In the genomic region with DNA sequence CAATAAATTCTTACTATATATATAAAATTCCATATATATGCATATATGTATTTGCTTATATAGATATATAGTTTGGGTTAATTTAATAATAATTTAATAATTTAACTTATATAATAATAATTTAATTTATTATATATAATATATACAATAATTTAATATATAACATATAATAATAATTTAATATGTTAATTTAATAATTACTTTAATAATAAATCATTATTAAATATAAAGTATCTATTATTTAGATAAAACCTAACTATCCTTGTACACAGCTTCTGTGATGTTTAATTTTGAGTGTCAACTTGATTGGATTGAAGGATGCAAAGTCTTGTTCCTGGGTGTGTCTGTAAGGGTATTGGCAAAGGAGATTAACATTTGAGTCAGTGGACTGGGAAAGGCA, we compare ENCODE assay signal across 19 cellular contexts. TPM values are rescaled to one million over a fixed set of nuclear protein-coding genes. Genes with fewer than 3 reads are reported as not detected.
DNase-seq lines count a peak whose midpoint lies in the region; ATAC-seq, FAIRE-seq and TF ChIP-seq lines count a peak whose summit lies in the region.
"Had no signal": no experiment of that assay in that cellular context is flagged by ENCODE, and none has a peak within 500 bp of the region (broad histone marks: within the 10 kb centered on the region; RNA-seq: fewer than 3 reads in every experiment).

No MANE protein-coding gene starts in this region.

- no peaks in the 10 kb centered on the region for H3K9me3 Mint-ChIP-seq in stimulated activated naive CD8-positive, alpha-beta T cell treated with anti-CD3 and anti-CD28 coated beads, Interleukin-15, amount 100 ng/mL, for 72 hours

- peaks cover 10% of the 10 kb centered on the region for H3K27me3 Mint-ChIP-seq in stimulated activated naive CD8-positive, alpha-beta T cell treated with anti-CD3 and anti-CD28 coated beads, Interleukin-15, amount 100 ng/mL, for 72 hours

- ATAC-seq in pancreas: no peak
- ATAC-seq in stimulated activated naive CD8-positive, alpha-beta T cell treated with anti-CD3 and anti-CD28 coated beads, Interleukin-15, amount 100 ng/mL, for 72 hours: no peak
- ATAC-seq: HCT116 had no signal

- H3K4me3 Mint-ChIP-seq in stimulated activated naive CD8-positive, alpha-beta T cell treated with anti-CD3 and anti-CD28 coated beads, Interleukin-15, amount 100 ng/mL, for 72 hours: no peak overlapping the region
- H3K4me3 Mint-ChIP-seq: CD8-positive, alpha-beta memory T cell had no signal

- H3K4me3 ChIP-seq in SJSA1 (no peak overlapping the region), pancreas (no peak overlapping the region)
- H3K4me3 ChIP-seq: BLaER1 had no signal

- 0 out of 2 replicates have a peak, but pooled peaks cover 5% of the 10 kb centered on the region for H3K9me3 ChIP-seq in SJSA1 (replicated peaks)
- no peaks in the 10 kb centered on the region for H3K9me3 ChIP-seq in pancreas
- H3K9me3 ChIP-seq: BLaER1, Caco-2 had no signal

- H3K36me3 ChIP-seq in SJSA1: no peaks in the 10 kb centered on the region
- no peaks in the 10 kb centered on the region for H3K36me3 ChIP-seq in pancreas
- H3K36me3 ChIP-seq: BLaER1 had no signal

- FAIRE-seq in A204.1 (lab: Jason Lieb, UNC) (peak; percentile 98), endometrium (lab: Jason Lieb, UNC) (peak; percentile 81), pancreas (lab: Jason Lieb, UNC) (peak; percentile 97)
- FAIRE-seq: GM19239 had no signal

- no peak for TF ChIP-seq CTCF in pancreas (IDR thresholded peaks at IDR 0.05)

- H3K27me3 ChIP-seq in SJSA1 (replicated peaks): no peaks in the 10 kb centered on the region
- peaks cover 0 to 4% (median 0%) of the 10 kb centered on the region in 4 donors for H3K27me3 ChIP-seq in pancreas
- H3K27me3 ChIP-seq: BLaER1 had no signal

- DNase-seq in SJSA1 (ENCODE audit: low read depth in 1 of 2, low spot score in 2 of 2) (no peak), pancreas (no peak), OCI-M1 (lab: John Stamatoyannopoulos, UW) (no peak), NOMO-1 treated with dmso at 0.1 percent for 144 hours (lab: John Stamatoyannopoulos, UW; ENCODE audit: unreplicated experiment) (no peak)
- no peak for DNase-seq in activated CD4-positive, CD25-positive, alpha-beta regulatory T cell (lab: John Stamatoyannopoulos, UW)
- no peak for DNase-seq in stimulated activated naive CD8-positive, alpha-beta T cell treated with anti-CD3 and anti-CD28 coated beads, Interleukin-15, amount 100 ng/mL, for 72 hours
- DNase-seq: AML-193; Caco-2; CD8-positive, alpha-beta memory T cell; DND-41; GF-D8 had no signal

- no peaks in the 10 kb centered on the region for H3K4me1 Mint-ChIP-seq in stimulated activated naive CD8-positive, alpha-beta T cell treated with anti-CD3 and anti-CD28 coated beads, Interleukin-15, amount 100 ng/mL, for 72 hours
- H3K4me1 Mint-ChIP-seq: CD8-positive, alpha-beta memory T cell had no signal

- H3K4me1 ChIP-seq in SJSA1 (replicated peaks) (peaks cover 43% of the 10 kb centered on the region), pancreas (no peaks in the 10 kb centered on the region)

- H3K27ac ChIP-seq in SJSA1: peak overlapping the region; percentile 22; the same call in 1 of the 2 replicates
- no peak overlapping the region for H3K27ac ChIP-seq in pancreas
- H3K27ac ChIP-seq: 22Rv1, BLaER1, HL-60 had no signal

- no peak overlapping the region for H3K27ac Mint-ChIP-seq in stimulated activated naive CD8-positive, alpha-beta T cell treated with anti-CD3 and anti-CD28 coated beads, Interleukin-15, amount 100 ng/mL, for 72 hours
- H3K27ac Mint-ChIP-seq: CD8-positive, alpha-beta memory T cell had no signal

- intact Hi-C loops in pancreas (cut with DNase I): loop anchor here in 1 of 3 donors (10.0 kb wide), 1 partner anchor 321 kb away; no protein-coding TSS in a partner anchor

RNA-seq across cellular contexts. Expression of a gene that starts 40.6 kb away (rescaled TPM):
- 60.7 and 62.5 TPM in 2 replicates for total RNA-seq in SJSA1 (2014; rRNA removed; shearing (Covaris generic))
- 1 to 10 TPM in 1 of 6 donors, under 1 TPM in 5; 0.16 to 1.0 (median 0.42) TPM for total RNA-seq in pancreas
- polyA plus RNA-seq in pancreas: under 1 TPM; 0.12 to 0.34 TPM
- total RNA-seq: CD8-positive, alpha-beta memory T cell; H4 had no signal
- polyA plus RNA-seq: CD8-positive, alpha-beta memory T cell had no signal

Comparison
In these comparisons a context has a peak if more than half of its experiments do, and no peak if none do; other contexts are left out.
1. RNA of a gene that starts 40.6 kb away (total RNA-seq): 60.7 to 62.5 TPM in SJSA1; 0.16 to 1.0 TPM in pancreas; every median in the first group is over 10 times any median in the second.